In the genomic region with DNA sequence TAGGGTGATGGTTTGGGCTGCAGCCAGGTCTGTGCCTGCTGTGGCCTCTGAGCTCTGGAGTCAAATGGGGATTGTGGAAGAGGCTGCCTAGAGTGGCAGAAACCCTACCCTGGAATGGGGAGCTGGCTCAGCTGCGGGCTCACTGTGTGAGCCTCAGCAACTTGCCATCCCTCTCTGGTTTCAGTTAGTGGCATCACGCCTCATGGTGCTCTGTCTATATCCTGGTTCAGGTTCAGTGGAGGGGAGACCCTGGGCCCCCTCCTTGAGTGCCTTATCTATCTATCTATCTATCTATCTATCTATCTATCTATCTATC, we compare ENCODE assay signal across 24 cellular contexts.
"Had no signal": no experiment of that assay in that cellular context is flagged by ENCODE, and none has a peak within 500 bp of the region (broad histone marks: within the 10 kb centered on the region; RNA-seq: fewer than 3 reads in every experiment).

No MANE protein-coding gene starts in this region.

- H3K4me3 ChIP-seq: ascending aorta, breast epithelium, cardiac muscle cell, colonic mucosa, esophagus squamous epithelium, gastroesophageal sphincter had no signal

- H3K4me1 ChIP-seq: ascending aorta, breast epithelium, colonic mucosa, esophagus squamous epithelium had no signal

- H3K27ac ChIP-seq: ascending aorta, breast epithelium, cardiac muscle cell, colonic mucosa, epithelial cell of prostate, esophagus squamous epithelium, gastroesophageal sphincter had no signal

- H3K27me3 ChIP-seq: ascending aorta, breast epithelium, cardiac muscle cell, colonic mucosa, esophagus squamous epithelium, gastroesophageal sphincter had no signal

- DNase-seq: activated CD4-positive, alpha-beta memory T cell treated with anti-CD3 and anti-CD28 coated beads, Interleukin-2, amount 10 ng/mL, durations not matched to agents 7 days and 5 days; activated CD4-positive, alpha-beta T cell treated with anti-CD3 and anti-CD28 coated beads for 4 hours; activated CD4-positive, alpha-beta T cell treated with anti-CD3 and anti-CD28 coated beads, Interleukin-2, amount 10 ng/mL, durations not matched to agents 7 days and 5 days; activated CD4-positive, alpha-beta T cell treated with anti-CD3 and anti-CD28 coated beads, Interleukin-2, amount 50 U/mL, for 4 hours; activated CD4-positive, CD25-positive, alpha-beta regulatory T cell; activated CD4-positive, CD25-positive, alpha-beta regulatory T cell treated with anti-CD3 and anti-CD28 coated beads, Interleukin-2, amount 50 U/mL, for 72 hours; activated CD8-positive, alpha-beta memory T cell treated with anti-CD3 and anti-CD28 coated beads, Interleukin-2, amount 50 U/mL, for 48 hours; activated gamma-delta T cell; activated naive CD4-positive, alpha-beta T cell; activated naive CD4-positive, alpha-beta T cell treated with anti-CD3 and anti-CD28 coated beads, Interleukin-2, amount 10 ng/mL, durations not matched to agents 7 days and 5 days; activated naive CD8-positive, alpha-beta T cell treated with anti-CD3 and anti-CD28 coated beads, Interleukin-2, amount 10 ng/mL, durations not matched to agents 7 days and 5 days; activated T-cell treated with anti-CD3 and anti-CD28 coated beads for 4 hours; activated T-cell treated with anti-CD3 and anti-CD28 coated beads, Interleukin-2, amount 50 U/mL, for 24 hours; activated T-cell treated with anti-CD3 and anti-CD28 coated beads, Interleukin-2, amount 50 U/mL, for 72 hours; colonic mucosa; effector CD8-positive, alpha-beta T cell; esophagus squamous epithelium; foreskin melanocyte; T-helper 2 cell had no signal

- H3K36me3 ChIP-seq: ascending aorta, breast epithelium, cardiac muscle cell, colonic mucosa, esophagus squamous epithelium, gastroesophageal sphincter had no signal

- H3K9me3 ChIP-seq: colonic mucosa, esophagus squamous epithelium had no signal
